9 cellular contexts compared by ENCODE assay signal in the genomic region with DNA sequence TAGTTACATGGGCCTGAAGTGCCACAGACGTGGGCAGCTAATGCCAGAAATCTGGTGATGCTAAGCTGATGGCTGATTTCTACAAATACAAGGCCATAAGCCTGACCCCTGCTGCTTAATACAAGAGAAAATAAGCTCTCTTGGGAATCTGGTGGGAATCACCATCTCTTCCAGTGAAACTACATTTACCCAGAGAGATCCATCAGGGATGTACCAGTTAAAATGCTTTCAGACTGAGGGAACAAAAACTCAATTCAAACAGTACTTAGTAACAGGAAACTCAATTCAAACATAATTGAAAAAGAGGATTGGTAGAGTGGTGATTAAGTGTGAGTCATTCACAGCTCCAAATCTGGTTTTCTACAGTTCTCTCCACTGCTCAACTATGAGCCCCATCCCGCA. TPM values are rescaled to one million over a fixed set of nuclear protein-coding genes. Genes with fewer than 3 reads are reported as not detected.
DNase-seq lines count a peak whose midpoint lies in the region; ATAC-seq and TF ChIP-seq lines count a peak whose summit lies in the region.
"Had no signal": no experiment of that assay in that cellular context is flagged by ENCODE, and none has a peak within 500 bp of the region (broad histone marks: within the 10 kb centered on the region; RNA-seq: fewer than 3 reads in every experiment).

No MANE protein-coding gene starts in this region.

- no peak overlapping the region for H3K4me3 ChIP-seq in fibroblast of villous mesenchyme (ENCODE audit: low read depth, low read length)
- peak overlapping the region in 1 of 2 donors; percentile 86 for H3K4me3 ChIP-seq in stomach smooth muscle (ENCODE audit: low read length in 2 of 2)
- H3K4me3 ChIP-seq in CD8-positive, alpha-beta T cell (ENCODE audit: low read depth, low read length), result no peak overlapping the region
- H3K4me3 ChIP-seq: BLaER1 treated with 17β-estradiol and CSF1 and Interleukin-3, amounts not matched to agents 10 nM and 100 nM had no signal

- peaks cover 68% of the 10 kb centered on the region for H3K27me3 Mint-ChIP-seq in T-helper 17 cell
- H3K27me3 Mint-ChIP-seq in CD8-positive, alpha-beta T cell (ENCODE audit: low read depth), result peaks cover 55% of the 10 kb centered on the region

- peaks cover 7% of the 10 kb centered on the region for H3K36me3 Mint-ChIP-seq in T-helper 17 cell (ENCODE audit: low read depth)
- no peaks in the 10 kb centered on the region for H3K36me3 Mint-ChIP-seq in CD8-positive, alpha-beta T cell

- H3K36me3 ChIP-seq in stomach smooth muscle (ENCODE audit: control insufficient read depth in 2 of 2, insufficient read depth in 2 of 2, low read length in 2 of 2), result peaks cover 5 to 6% of the 10 kb centered on the region in 2 donors
- no peaks in the 10 kb centered on the region for H3K36me3 ChIP-seq in CD8-positive, alpha-beta T cell (ENCODE audit: insufficient read depth, low read length)
- H3K36me3 ChIP-seq: BLaER1 treated with 17β-estradiol and CSF1 and Interleukin-3, amounts not matched to agents 10 nM and 100 nM had no signal

- H3K9ac ChIP-seq in stomach smooth muscle (ENCODE audit: low read length in 2 of 2), result peak overlapping the region; percentile 30 to 96

- POLR2A ChIA-PET in CD8-positive, alpha-beta T cell (lab: Charles Lee), result no interaction called here

- intact Hi-C loops in CD8-positive, alpha-beta T cell (cut with DNase I, micrococcal nuclease), result no loop called here

- peak; percentile 59 for DNase-seq in NOMO-1 treated with DMSO at 0.1 percent for 48 hours (lab: John Stamatoyannopoulos, UW; ENCODE audit: unreplicated experiment)
- no peak for DNase-seq in NOMO-1 treated with dmso at 0.1 percent for 144 hours (lab: John Stamatoyannopoulos, UW; ENCODE audit: unreplicated experiment)
- no peak for DNase-seq in T-helper 17 cell
- DNase-seq in fibroblast of villous mesenchyme (ENCODE audit: low read depth), result peak; percentile 45
- no peak for DNase-seq in activated CD4-positive, CD25-positive, alpha-beta regulatory T cell treated with anti-CD3 and anti-CD28 coated beads, Interleukin-2, amount 50 U/mL, for 72 hours
- DNase-seq in CD8-positive, alpha-beta T cell, result no peak
- DNase-seq in H4 (ENCODE audit: low spot score), result no peak

- H3K27ac ChIP-seq in stomach smooth muscle (ENCODE audit: low read length), result peak overlapping the region; percentile 99
- H3K27ac ChIP-seq in CD8-positive, alpha-beta T cell (ENCODE audit: low read depth, low read length), result no peak overlapping the region

- ATAC-seq in T-helper 17 cell, result no peak
- ATAC-seq in CD8-positive, alpha-beta T cell, result no peak

- peaks cover 45% of the 10 kb centered on the region for H3K4me1 ChIP-seq in stomach smooth muscle (ENCODE audit: control insufficient read depth, insufficient read depth, low read length)
- H3K4me1 ChIP-seq in CD8-positive, alpha-beta T cell (ENCODE audit: insufficient read depth, low read length), result no peaks in the 10 kb centered on the region

- peaks cover 9% of the 10 kb centered on the region for H3K4me1 Mint-ChIP-seq in T-helper 17 cell
- H3K4me1 Mint-ChIP-seq in CD8-positive, alpha-beta T cell (ENCODE audit: low read depth), result peaks cover 7% of the 10 kb centered on the region

- no peak overlapping the region for H3K27ac Mint-ChIP-seq in T-helper 17 cell
- no peak overlapping the region for H3K27ac Mint-ChIP-seq in CD8-positive, alpha-beta T cell

- CTCF ChIA-PET in CD8-positive, alpha-beta T cell (lab: Charles Lee), result interaction anchor here (1.1 kb wide), 1 partner anchor 41 kb away, joined by 4 read pairs; no protein-coding TSS in a partner anchor

- no peak for TF ChIP-seq CTCF in fibroblast of villous mesenchyme (IDR thresholded peaks at IDR 0.05; ENCODE audit: insufficient read depth, low read depth, low read length)
- TF ChIP-seq CTCF in CD8-positive, alpha-beta T cell (IDR thresholded peaks at IDR 0.05), result no peak

- no peaks in the 10 kb centered on the region for H3K27me3 ChIP-seq in stomach smooth muscle (ENCODE audit: control insufficient read depth in 1 of 2, insufficient read depth in 2 of 2, low read length in 2 of 2)
- peaks cover 5% of the 10 kb centered on the region for H3K27me3 ChIP-seq in CD8-positive, alpha-beta T cell (ENCODE audit: insufficient read depth, low read length)
- H3K27me3 ChIP-seq: BLaER1 treated with 17β-estradiol and CSF1 and Interleukin-3, amounts not matched to agents 10 nM and 100 nM had no signal

- H3K9me3 Mint-ChIP-seq in CD8-positive, alpha-beta T cell, result no peaks in the 10 kb centered on the region

- H3K9me3 ChIP-seq in T-helper 17 cell (ENCODE audit: control insufficient read depth, low read length, poor library complexity, severe bottlenecking) (no peaks in the 10 kb centered on the region), stomach smooth muscle (ENCODE audit: control insufficient read depth in 2 of 2, low read length in 2 of 2) (no peaks in the 10 kb centered on the region)
- no peaks in the 10 kb centered on the region for H3K9me3 ChIP-seq in CD8-positive, alpha-beta T cell (ENCODE audit: low read length)

- H3K4me3 Mint-ChIP-seq in T-helper 17 cell, result peak overlapping the region; percentile 45
- H3K4me3 Mint-ChIP-seq in CD8-positive, alpha-beta T cell, result no peak overlapping the region

RNA-seq across cellular contexts. Expression of a gene that starts 1.7 kb away (rescaled TPM):
- total RNA-seq in T-helper 17 cell, result not detected
- 142 and 374 TPM in 2 replicates for total RNA-seq in fibroblast of villous mesenchyme
- total RNA-seq in CD8-positive, alpha-beta T cell, result not detected
- total RNA-seq in H4 (2014; rRNA removed; shearing (Covaris generic)), result 0.27 and 0.41 TPM in 2 replicates

Comparison
In these comparisons a context has a peak if more than half of its experiments do, and no peak if none do; other contexts are left out.
1. DNase-seq: peak in NOMO-1 treated with DMSO at 0.1 percent for 48 hours (single experiment) and fibroblast of villous mesenchyme (single experiment); none in NOMO-1 treated with dmso at 0.1 percent for 144 hours (single experiment), T-helper 17 cell (0 of 3), activated CD4-positive, CD25-positive, alpha-beta regulatory T cell treated with anti-CD3 and anti-CD28 coated beads, Interleukin-2, amount 50 U/mL, for 72 hours (single experiment), CD8-positive, alpha-beta T cell (0 of 7) and H4 (single experiment).
2. RNA of a gene that starts 1.7 kb away (total RNA-seq): 142 to 374 TPM in fibroblast of villous mesenchyme; 0.27 to 0.41 TPM in H4, not detected in T-helper 17 cell and not detected in CD8-positive, alpha-beta T cell; every median in the first group is over 100 times any median in the second.